ENCODE assay signal across 2 cellular contexts in genomic region chr19:2059422-2060201, GRCh38.
TF ChIP-seq lines count a peak whose summit lies in the region.

No MANE protein-coding gene starts in this region.

TF ChIP-seq in GM23338, 12 proteins besides CTCF, POLR2A, EP300 and RAD21:
- TF ChIP-seq CREB1 (CRISPR knock-in tag; IDR thresholded peaks at IDR 0.05; ENCODE audit: low read depth) = no peak
- no peak for TF ChIP-seq STAT1 (IDR thresholded peaks at IDR 0.05; ENCODE audit: unreplicated experiment)
- no peak for TF ChIP-seq ETS1 (IDR thresholded peaks at IDR 0.05)

TF ChIP-seq in HepG2, 621 proteins besides CTCF, POLR2A, EP300 and RAD21 (continues in another document):
- TF ChIP-seq MXD1 (CRISPR knock-in tag; IDR thresholded peaks at IDR 0.05) (peak; percentile 95), ZNF124 (CRISPR knock-in tag; IDR thresholded peaks at IDR 0.05) (peak; percentile 43; the same call in 1 of the 2 replicates), FOSL1 (CRISPR knock-in tag; IDR thresholded peaks at IDR 0.05; ENCODE audit: borderline replicate concordance) (no peak; the same call in 1 of the 2 replicates), ZBED4 (CRISPR knock-in tag; IDR thresholded peaks at IDR 0.05; ENCODE audit: borderline replicate concordance) (peak; percentile 48; the same call in 1 of the 2 replicates), FOXA3 (CRISPR knock-in tag; IDR thresholded peaks at IDR 0.05) (0 out of 2 replicates have a peak, but pooled peaks have one; percentile 11), NONO (IDR thresholded peaks at IDR 0.05) (no peak), NONO (CRISPR knock-in tag; conservative IDR thresholded peaks at IDR 0.05) (peak; percentile 54; the same call in 1 of the 2 replicates), ZIK1 (CRISPR knock-in tag; IDR thresholded peaks at IDR 0.05; ENCODE audit: borderline replicate concordance, low read depth) (peak; percentile 95), ZNF512 (CRISPR knock-in tag; IDR thresholded peaks at IDR 0.05) (no peak), NR2F1 (CRISPR knock-in tag; IDR thresholded peaks at IDR 0.05) (peak in 1 of 2 experiments; percentile 26; a peak in 2 of 4 replicates), POLR2G (IDR thresholded peaks at IDR 0.05; ENCODE audit: low read depth, low read length) (peak; percentile 89), ZNF746 (CRISPR knock-in tag; IDR thresholded peaks at IDR 0.05) (peak; percentile 49; the same call in 1 of the 2 replicates), YY1 (IDR thresholded peaks at IDR 0.05; ENCODE audit: insufficient read depth, insufficient replicate concordance, low read depth, low read length) (peak; percentile 30), RORA (CRISPR knock-in tag; IDR thresholded peaks at IDR 0.05) (no peak), ARNTL (CRISPR knock-in tag; IDR thresholded peaks at IDR 0.05) (no peak; the same call in 1 of the 2 replicates), PATZ1 (CRISPR knock-in tag; IDR thresholded peaks at IDR 0.05) (peak; percentile 80), MIER2 (CRISPR knock-in tag; IDR thresholded peaks at IDR 0.05) (peak; percentile 27; the same call in 1 of the 2 replicates), SIN3A (IDR thresholded peaks at IDR 0.05; ENCODE audit: borderline replicate concordance, low read depth, low read length) (peak; percentile 33; the same call in 1 of the 2 replicates), BCL6 (CRISPR knock-in tag; IDR thresholded peaks at IDR 0.05) (peak; percentile 40; the same call in 1 of the 2 replicates), ZNF430 (CRISPR knock-in tag; IDR thresholded peaks at IDR 0.05) (peak; percentile 61), ZNF652 (CRISPR knock-in tag; IDR thresholded peaks at IDR 0.05; ENCODE audit: borderline replicate concordance, low read depth) (no peak), HNRNPLL (IDR thresholded peaks at IDR 0.05; ENCODE audit: low read depth, low read length, poor library complexity, severe bottlenecking) (peak; percentile 66), KLF9 (CRISPR knock-in tag; IDR thresholded peaks at IDR 0.05; ENCODE audit: low read depth) (0 out of 2 replicates have a peak, but pooled peaks have one; percentile 54), ZNF33B (CRISPR knock-in tag; IDR thresholded peaks at IDR 0.05) (0 out of 2 replicates have a peak, but pooled peaks have one; percentile 21), HHEX (CRISPR knock-in tag; IDR thresholded peaks at IDR 0.05) (peak; percentile 14; the same call in 1 of the 2 replicates), HNF4G (IDR thresholded peaks at IDR 0.05; ENCODE audit: borderline replicate concordance, low read depth, low read length) (no peak; the same call in 1 of the 2 replicates), HNF4G (CRISPR knock-in tag; IDR thresholded peaks at IDR 0.05; ENCODE audit: borderline replicate concordance, low read depth) (peak; percentile 26; the same call in 1 of the 2 replicates), ZNF564 (CRISPR knock-in tag; IDR thresholded peaks at IDR 0.05) (no peak), ZNF414 (CRISPR knock-in tag; IDR thresholded peaks at IDR 0.05) (peak; percentile 81; the same call in 1 of the 2 replicates), ZNF580 (CRISPR knock-in tag; IDR thresholded peaks at IDR 0.05; ENCODE audit: borderline replicate concordance, low read depth) (peak; percentile 57; the same call in 1 of the 2 replicates), MEIS2 (CRISPR knock-in tag; IDR thresholded peaks at IDR 0.05) (peak; percentile 41; the same call in 1 of the 2 replicates), ZNF12 (CRISPR knock-in tag; IDR thresholded peaks at IDR 0.05) (0 out of 2 replicates have a peak, but pooled peaks have one; percentile 24), ATF7-NPFF (CRISPR knock-in tag; IDR thresholded peaks at IDR 0.05; ENCODE audit: low read depth) (peak; percentile 35; the same call in 1 of the 2 replicates), NR0B2 (CRISPR knock-in tag; IDR thresholded peaks at IDR 0.05) (peak; percentile 81), ZNF710 (CRISPR knock-in tag; IDR thresholded peaks at IDR 0.05; ENCODE audit: borderline replicate concordance) (peak; percentile 79; the same call in 1 of the 2 replicates), LCORL (IDR thresholded peaks at IDR 0.05) (no peak), LCORL (CRISPR knock-in tag; IDR thresholded peaks at IDR 0.05) (peak; percentile 98), MYNN (CRISPR knock-in tag; IDR thresholded peaks at IDR 0.05; ENCODE audit: low read depth) (0 out of 2 replicates have a peak, but pooled peaks have one; percentile 34), ZNF280B (CRISPR knock-in tag; IDR thresholded peaks at IDR 0.05; ENCODE audit: borderline replicate concordance) (peak; percentile 51; the same call in 1 of the 2 replicates), SOX6 (IDR thresholded peaks at IDR 0.05) (no peak), SOX6 (CRISPR knock-in tag; IDR thresholded peaks at IDR 0.05) (peak; percentile 79), ISL2 (CRISPR knock-in tag; IDR thresholded peaks at IDR 0.05) (peak; percentile 51), ZBTB46 (CRISPR knock-in tag; IDR thresholded peaks at IDR 0.05; ENCODE audit: borderline replicate concordance) (peak; percentile 94), RXRA (CRISPR knock-in tag; IDR thresholded peaks at IDR 0.05) (peak; percentile 79), ZBTB25 (CRISPR knock-in tag; IDR thresholded peaks at IDR 0.05) (peak; percentile 89), TBL1XR1 (IDR thresholded peaks at IDR 0.05; ENCODE audit: borderline replicate concordance, low read length, partially characterized antibody) (no peak), DMAP1 (CRISPR knock-in tag; IDR thresholded peaks at IDR 0.05) (peak; percentile 82), HOXA5 (CRISPR knock-in tag; IDR thresholded peaks at IDR 0.05) (peak; percentile 34), SALL1 (CRISPR knock-in tag; IDR thresholded peaks at IDR 0.05) (peak; percentile 57)
